In the genomic region with DNA sequence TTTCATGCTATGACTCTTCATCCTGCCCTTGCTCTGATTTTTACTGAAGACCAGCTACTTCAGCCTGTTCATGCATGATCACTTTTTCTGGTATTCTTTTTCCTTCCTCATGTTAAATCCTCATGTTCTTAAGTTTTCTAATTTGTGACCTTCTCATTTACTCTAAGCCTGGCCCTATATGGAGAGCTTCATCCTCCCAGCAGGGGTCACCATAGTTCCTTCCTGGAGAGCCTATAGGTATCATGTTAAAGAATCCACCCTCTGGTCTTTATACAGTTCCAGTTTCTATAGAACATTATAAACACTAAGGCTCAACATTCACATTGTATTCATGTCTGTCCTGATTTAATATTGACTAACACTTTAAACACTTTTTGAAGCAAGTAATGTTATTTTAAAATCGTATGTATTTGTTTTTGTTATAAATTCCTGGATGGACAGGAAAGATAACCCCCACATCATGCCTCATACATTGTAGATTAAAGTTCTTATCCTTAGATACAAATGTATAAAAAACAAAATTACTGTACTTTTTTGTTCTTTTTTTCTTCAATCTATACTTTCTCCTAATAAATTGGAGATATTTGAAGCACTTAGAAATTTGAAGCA, we compare ENCODE assay signal across 8 cellular contexts. TPM values are rescaled to one million over a fixed set of nuclear protein-coding genes. Genes with fewer than 3 reads are reported as not detected.
DNase-seq lines count a peak whose midpoint lies in the region; ATAC-seq and TF ChIP-seq lines count a peak whose summit lies in the region.

No MANE protein-coding gene starts in this region.

- peak; percentile 67 for TF ChIP-seq CTCF in natural killer cell (IDR thresholded peaks at IDR 0.05)

- no peaks in the 10 kb centered on the region for H3K9me3 Mint-ChIP-seq in activated CD4-positive, alpha-beta T cell treated with anti-CD3 and anti-CD28 coated beads, Interleukin-2, amount 10 ng/mL, durations not matched to agents 24 days and 14 days
- no peaks in the 10 kb centered on the region for H3K9me3 Mint-ChIP-seq in natural killer cell

- no peaks in the 10 kb centered on the region for H3K4me1 Mint-ChIP-seq in activated CD4-positive, alpha-beta T cell treated with anti-CD3 and anti-CD28 coated beads, Interleukin-2, amount 10 ng/mL, durations not matched to agents 24 days and 14 days
- H3K4me1 Mint-ChIP-seq in natural killer cell: no peaks in the 10 kb centered on the region

- ATAC-seq in GM18868 (IDR thresholded peaks at IDR 0.05; ENCODE audit: unreplicated experiment) (peak; percentile 99), HG03066 (IDR thresholded peaks at IDR 0.05; ENCODE audit: low read depth, unreplicated experiment) (peak; percentile 100), natural killer cell (peak; percentile 77 to 92 (median 88))

- no peak overlapping the region for H3K27ac Mint-ChIP-seq in activated CD4-positive, alpha-beta T cell treated with anti-CD3 and anti-CD28 coated beads, Interleukin-2, amount 10 ng/mL, durations not matched to agents 24 days and 14 days
- H3K27ac Mint-ChIP-seq in natural killer cell: no peak overlapping the region

- H3K4me3 Mint-ChIP-seq in activated CD4-positive, alpha-beta T cell treated with anti-CD3 and anti-CD28 coated beads, Interleukin-2, amount 10 ng/mL, durations not matched to agents 24 days and 14 days: no peak overlapping the region
- H3K4me3 Mint-ChIP-seq in natural killer cell: no peak overlapping the region

- H3K27me3 Mint-ChIP-seq in activated CD4-positive, alpha-beta T cell treated with anti-CD3 and anti-CD28 coated beads, Interleukin-2, amount 10 ng/mL, durations not matched to agents 24 days and 14 days: peaks cover 14% of the 10 kb centered on the region
- H3K27me3 Mint-ChIP-seq in natural killer cell (ENCODE audit: low read depth in 2 of 2): peaks cover 2 to 5% of the 10 kb centered on the region in 2 donors

- peak; percentile 65 for DNase-seq in CD1c-positive myeloid dendritic cell (ENCODE audit: extremely low spot score)
- DNase-seq in NCI-H345 (lab: John Stamatoyannopoulos, UW): peak; percentile 52
- peak; percentile 85 for DNase-seq in activated CD4-positive, alpha-beta T cell treated with anti-CD3 and anti-CD28 coated beads, Interleukin-2, amount 10 ng/mL, durations not matched to agents 24 days and 14 days
- peak; percentile 51 for DNase-seq in epidermal melanocyte (ENCODE audit: insufficient read length, low spot score)
- no peak for DNase-seq in natural killer cell
- peak; percentile 76 for DNase-seq in superior temporal gyrus (ENCODE audit: extremely low spot score)

- intact Hi-C loops in activated CD4-positive, alpha-beta T cell treated with anti-CD3 and anti-CD28 coated beads, Interleukin-2, amount 10 ng/mL, durations not matched to agents 24 days and 14 days (cut with micrococcal nuclease): loop anchor here (1.0 to 10.0 kb wide), 5 partner anchors 248 to 1059 kb away; partner anchors contain the start of gene SMAD1
- intact Hi-C loops in natural killer cell (cut with micrococcal nuclease): loop anchor here (1.0 to 2.0 kb wide), 3 partner anchors 323 to 383 kb away; no protein-coding TSS in a partner anchor

- H3K36me3 Mint-ChIP-seq in activated CD4-positive, alpha-beta T cell treated with anti-CD3 and anti-CD28 coated beads, Interleukin-2, amount 10 ng/mL, durations not matched to agents 24 days and 14 days (ENCODE audit: low read depth): no peaks in the 10 kb centered on the region
- H3K36me3 Mint-ChIP-seq in natural killer cell: no peaks in the 10 kb centered on the region

RNA-seq across cellular contexts. Expression of gene OTUD4, which starts 53.8 kb away (rescaled TPM):
- total RNA-seq in activated CD4-positive, alpha-beta T cell treated with anti-CD3 and anti-CD28 coated beads, Interleukin-2, amount 10 ng/mL, durations not matched to agents 24 days and 14 days: 81.2 and 86.4 TPM in 2 replicates
- total RNA-seq in natural killer cell: 10 to 100 TPM; 60.0 to 73.3 (median 71.6) TPM
